Comparison of ENCODE assay signal across 19 cellular contexts in genomic region chr12:104105461-104105860, GRCh38. TPM values are rescaled to one million over a fixed set of nuclear protein-coding genes. Genes with fewer than 3 reads are reported as not detected.
DNase-seq lines count a peak whose midpoint lies in the region; ATAC-seq, FAIRE-seq and TF ChIP-seq lines count a peak whose summit lies in the region.
"Had no signal": no experiment of that assay in that cellular context is flagged by ENCODE, and none has a peak within 500 bp of the region (broad histone marks: within the 10 kb centered on the region; RNA-seq: fewer than 3 reads in every experiment).

No MANE protein-coding gene starts in this region.

- DNase-seq in D721Med (ENCODE audit: insufficient read length, low spot score) (no peak), amniotic epithelial cell (ENCODE audit: low read depth) (peak; percentile 56), fibroblast of the aortic adventitia (ENCODE audit: low read depth) (peak; percentile 36), head of caudate nucleus (no peak), ureter (ENCODE audit: low spot score) (no peak)
- DNase-seq: 8988T; ACHN; BE2C; C1 segment of cervical spinal cord; CD4-positive, alpha-beta memory T cell; CD4-positive, CD25-positive, alpha-beta regulatory T cell; CD8-positive, alpha-beta memory T cell; COR-L47; DMS79 treated with DMSO at 0.1 percent for 48 hours; GF-D8 had no signal

- no peak for TF ChIP-seq CTCF in D721Med (IDR thresholded peaks at IDR 0.05; ENCODE audit: insufficient read depth, missing control alignments)
- no peak for TF ChIP-seq CTCF in fibroblast of the aortic adventitia (IDR thresholded peaks at IDR 0.05; ENCODE audit: insufficient read depth, low read length)

- intact Hi-C loops in head of caudate nucleus (cut with DNase I): loop anchor here (5.0 kb wide), 1 partner anchor 223 kb away; no protein-coding TSS in a partner anchor

- H3K4me3 ChIP-seq in fibroblast of the aortic adventitia (ENCODE audit: low read depth, low read length): no peak overlapping the region
- H3K4me3 ChIP-seq: BLaER1 had no signal

- ATAC-seq in GM18867 (IDR thresholded peaks at IDR 0.05; ENCODE audit: unreplicated experiment): no peak

- peak; percentile 38 for FAIRE-seq in D721Med (lab: Jason Lieb, UNC)
- FAIRE-seq: GM12891 had no signal

RNA-seq across cellular contexts. Expression of gene NFYB, which starts 32.5 kb away (rescaled TPM):
- total RNA-seq in fibroblast of the aortic adventitia (ENCODE audit: low replicate concordance) (20.2 and 43.7 TPM in 2 replicates), ureter (26.8 TPM)

RNA-seq across cellular contexts. Expression of gene HCFC2, which starts 41.1 kb away (rescaled TPM):
- total RNA-seq in fibroblast of the aortic adventitia (ENCODE audit: low replicate concordance): 28.3 and 30.5 TPM in 2 replicates
- 22.0 TPM for total RNA-seq in ureter

RNA-seq across cellular contexts. Expression of gene GLT8D2, which starts 55.5 kb away (rescaled TPM):
- total RNA-seq in fibroblast of the aortic adventitia (ENCODE audit: low replicate concordance) (46.0 and 55.3 TPM in 2 replicates), ureter (13.3 TPM)
- total RNA-seq: A673; CD4-positive, alpha-beta memory T cell; CD4-positive, CD25-positive, alpha-beta regulatory T cell had no signal

Comparison
In these comparisons a context has a peak if more than half of its experiments do, and no peak if none do; other contexts are left out.
1. DNase-seq: peak in amniotic epithelial cell (single experiment) and fibroblast of the aortic adventitia (single experiment); none in D721Med (single experiment), head of caudate nucleus (0 of 42) and ureter (single experiment).